Comparison of ENCODE assay signal across 1 cellular context in the genomic region with DNA sequence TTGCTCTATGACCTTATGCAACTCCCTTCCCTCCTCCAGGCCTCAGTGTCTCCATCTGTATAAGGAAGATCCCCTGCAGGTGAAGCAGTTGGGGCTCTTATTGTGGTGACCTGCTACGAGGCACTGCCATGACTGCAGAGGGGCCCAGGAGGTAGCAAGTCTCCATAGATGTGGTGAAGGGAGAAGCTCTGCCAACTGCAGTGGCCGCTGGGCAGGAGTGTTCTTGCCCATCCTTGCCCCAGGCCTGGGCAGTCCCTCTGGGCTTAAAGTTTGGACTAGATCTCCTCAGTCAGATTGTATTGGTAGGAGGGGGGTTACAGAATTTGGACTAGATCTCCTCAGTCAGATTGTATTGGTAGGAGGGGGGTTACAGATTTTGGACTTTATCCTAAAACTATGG.
TF ChIP-seq lines count a peak whose summit lies in the region.

No MANE protein-coding gene starts in this region.

TF ChIP-seq in H1, 55 proteins besides CTCF, POLR2A, EP300 and RAD21 (continued from another document):
- TF ChIP-seq EZH2 (IDR thresholded peaks at IDR 0.05; ENCODE audit: low read depth, low read length, severe bottlenecking) (no peak), YY1 (IDR thresholded peaks at IDR 0.05; ENCODE audit: low read depth, low read length) (no peak)
TF ChIP-seq in H1: peak in this region for 0.
